In genomic region chr22:20118572-20119020, GRCh38 we compare ENCODE assay signal across 8 cellular contexts. TPM values are rescaled to one million over a fixed set of nuclear protein-coding genes. Genes with fewer than 3 reads are reported as not detected.
DNase-seq lines count a peak whose midpoint lies in the region; ATAC-seq and TF ChIP-seq lines count a peak whose summit lies in the region.
"Had no signal": no experiment of that assay in that cellular context is flagged by ENCODE, and none has a peak within 500 bp of the region (broad histone marks: within the 10 kb centered on the region; RNA-seq: fewer than 3 reads in every experiment).

No MANE protein-coding gene starts in this region.

- H3K23me2 ChIP-seq in H9 (ENCODE audit: insufficient read length, low read depth, low read length, poor library complexity, severe bottlenecking): peaks cover 8% of the 10 kb centered on the region

- H3K27ac ChIP-seq in H9 (ENCODE audit: insufficient read length, low read depth, low read length): no peak overlapping the region

- no CpG with 5 or more reads among the region's 4 CpGs for WGBS in H9 (ENCODE audit: extremely low coverage, insufficient read length, low lambda C conversion rate)

- H3K4me1 ChIP-seq in H9 (ENCODE audit: insufficient read depth, low read length) (no peaks in the 10 kb centered on the region), skeletal muscle satellite cell (ENCODE audit: control insufficient read depth, insufficient read depth, low read length) (peaks cover 27% of the 10 kb centered on the region)

- H4K8ac ChIP-seq in H9 (replicated peaks; ENCODE audit: insufficient read length, low read depth, low read length): no peak overlapping the region

- no peak overlapping the region for H2BK120ac ChIP-seq in H9 (ENCODE audit: low read depth, low read length, poor library complexity, severe bottlenecking)

- H3K27me3 Mint-ChIP-seq in H9 (ENCODE audit: low read depth) (no peaks in the 10 kb centered on the region), T-helper 17 cell (no peaks in the 10 kb centered on the region), glutamatergic neuron (ENCODE audit: unreplicated experiment) (peaks cover 12% of the 10 kb centered on the region)

- H3K36me3 ChIP-seq in skeletal muscle satellite cell (ENCODE audit: insufficient read depth, low read length): peaks cover 54% of the 10 kb centered on the region

- H3K27ac Mint-ChIP-seq in H9 (peak overlapping the region in 2 of 3 experiments; percentile 88 to 94; a peak in 5 of 7 replicates), T-helper 17 cell (peak overlapping the region; percentile 79), glutamatergic neuron (ENCODE audit: unreplicated experiment) (no peak overlapping the region)

- H3K27me3 ChIP-seq in H9 (ENCODE audit: insufficient read depth, low read length): no peaks in the 10 kb centered on the region
- H3K27me3 ChIP-seq in skeletal muscle satellite cell (ENCODE audit: control insufficient read depth, insufficient read depth, low read length): no peaks in the 10 kb centered on the region

- no peak for TF ChIP-seq CTCF in H9 (conservative IDR thresholded peaks at IDR 0.05)
- TF ChIP-seq CTCF in glutamatergic neuron (IDR thresholded peaks at IDR 0.05; ENCODE audit: partially characterized antibody, unreplicated experiment): no peak

- H3K18ac ChIP-seq in H9 (ENCODE audit: insufficient read length, low read depth, low read length): no peak overlapping the region

- H3K9ac ChIP-seq in H9 (ENCODE audit: extremely low read depth, insufficient read length, low read length): peak overlapping the region; percentile 100
- peak overlapping the region; percentile 82 for H3K9ac ChIP-seq in skeletal muscle satellite cell (ENCODE audit: low read depth, low read length)

- H4K20me1 ChIP-seq in H9 (ENCODE audit: control insufficient read depth, insufficient read depth, insufficient read length): no peaks in the 10 kb centered on the region

- peaks cover 12 to 19% of the 10 kb centered on the region in 2 experiments for H3K4me1 Mint-ChIP-seq in H9
- peaks cover 16% of the 10 kb centered on the region for H3K4me1 Mint-ChIP-seq in T-helper 17 cell
- H3K4me1 Mint-ChIP-seq in glutamatergic neuron (ENCODE audit: low read depth, unreplicated experiment): peaks cover 4% of the 10 kb centered on the region

- no peak overlapping the region for H4K5ac ChIP-seq in H9 (ENCODE audit: insufficient read length, low read depth, low read length)

- H3K79me1 ChIP-seq in H9 (ENCODE audit: insufficient read depth, low read depth, low read length, poor library complexity, severe bottlenecking): peaks cover 14% of the 10 kb centered on the region

- H2BK20ac ChIP-seq in H9 (ENCODE audit: low read depth, low read length, poor library complexity, severe bottlenecking): no peak overlapping the region

- no peak overlapping the region for H2AK5ac ChIP-seq in H9 (ENCODE audit: insufficient read length, low read length)

- ATAC-seq in T-helper 17 cell: no peak
- no peak for ATAC-seq in HG02623 (IDR thresholded peaks at IDR 0.05; ENCODE audit: unreplicated experiment)
- ATAC-seq in GM18870 (IDR thresholded peaks at IDR 0.05; ENCODE audit: unreplicated experiment): no peak

- H3K14ac ChIP-seq in H9 (ENCODE audit: insufficient read depth, low read length): no peak overlapping the region

- H4K91ac ChIP-seq in H9 (ENCODE audit: insufficient read length, low read depth, low read length): no peak overlapping the region

- H3K36me3 Mint-ChIP-seq in H9 (ENCODE audit: insufficient read depth in 1 of 3, low read depth in 3 of 3) (peaks cover 47 to 68% (median 67%) of the 10 kb centered on the region in 3 experiments), T-helper 17 cell (ENCODE audit: low read depth) (peaks cover 2% of the 10 kb centered on the region), glutamatergic neuron (ENCODE audit: unreplicated experiment) (no peaks in the 10 kb centered on the region)

- H2AFZ ChIP-seq in H9 (ENCODE audit: low read length): no peak overlapping the region

- H3K4ac ChIP-seq in H9 (ENCODE audit: low read depth, low read length): no peak overlapping the region

- H2BK15ac ChIP-seq in H9 (ENCODE audit: low read depth, low read length): no peak overlapping the region

- peak overlapping the region; percentile 74 for H3K4me2 ChIP-seq in H9 (ENCODE audit: insufficient read depth, insufficient read length, low read length)
- H3K4me2 ChIP-seq in skeletal muscle satellite cell (ENCODE audit: low read length): peak overlapping the region; percentile 94

- peaks cover 43% of the 10 kb centered on the region for H3K79me2 ChIP-seq in H9 (ENCODE audit: insufficient read depth, low read length)

- H3K4me3 ChIP-seq in skeletal muscle satellite cell (ENCODE audit: low read length): peak overlapping the region; percentile 94

- H3K56ac ChIP-seq in H9 (ENCODE audit: insufficient read length, low read depth, low read length): no peak overlapping the region

- H3K23ac ChIP-seq in H9 (ENCODE audit: insufficient read length, low read depth, low read length): no peak overlapping the region

- no peak for DNase-seq in H9
- DNase-seq in T-helper 17 cell: no peak
- DNase-seq in glutamatergic neuron: peak; percentile 10
- no peak for DNase-seq in NCI-H524 treated with DMSO at 0.1 percent for 48 hours (lab: John Stamatoyannopoulos, UW)
- DNase-seq: activated effector memory CD4-positive, alpha-beta T cell treated with Interleukin-2 at 50 U/mL for 16 hours had no signal

- no peak overlapping the region for H3T11ph ChIP-seq in H9 (ENCODE audit: low read length)

- H3K4me3 Mint-ChIP-seq in H9: peak overlapping the region; percentile 92 to 94
- peak overlapping the region; percentile 92 for H3K4me3 Mint-ChIP-seq in T-helper 17 cell
- peak overlapping the region; percentile 91 for H3K4me3 Mint-ChIP-seq in glutamatergic neuron (ENCODE audit: unreplicated experiment)

- H2BK12ac ChIP-seq in H9 (ENCODE audit: insufficient read length, low read depth, low read length): no peak overlapping the region

- H3K9me3 ChIP-seq in H9 (ENCODE audit: control insufficient read depth, low read depth, low read length): no peaks in the 10 kb centered on the region
- no peaks in the 10 kb centered on the region for H3K9me3 ChIP-seq in T-helper 17 cell (ENCODE audit: control insufficient read depth, low read length, poor library complexity, severe bottlenecking)
- no peaks in the 10 kb centered on the region for H3K9me3 ChIP-seq in skeletal muscle satellite cell (replicated peaks; ENCODE audit: low read length)

- H3K9me3 Mint-ChIP-seq in H9 (no peaks in the 10 kb centered on the region), glutamatergic neuron (ENCODE audit: unreplicated experiment) (peaks cover 5% of the 10 kb centered on the region)

- no peak overlapping the region for H2BK5ac ChIP-seq in H9 (ENCODE audit: insufficient read length, low read length)

RNA-seq across cellular contexts. Expression of gene TRMT2A, which starts 1.6 kb away (rescaled TPM):
- total RNA-seq in H9 (2021): 58.2 and 65.0 TPM in 2 replicates
- total RNA-seq in T-helper 17 cell: 10 to 100 TPM; 77.1 to 85.5 TPM
- total RNA-seq in glutamatergic neuron (ENCODE audit: unreplicated experiment): 62.1 TPM
- total RNA-seq in skeletal muscle satellite cell (2012; rRNA removed): 34.2 and 43.9 TPM in 2 replicates

RNA-seq across cellular contexts. Expression of gene RANBP1, which starts 2.7 kb away (rescaled TPM):
- total RNA-seq in H9 (2021) (522 and 531 TPM in 2 replicates), T-helper 17 cell (10 to 100 TPM; 65.7 to 75.2 TPM), glutamatergic neuron (ENCODE audit: unreplicated experiment) (144 TPM)
- 325 and 449 TPM in 2 replicates for total RNA-seq in skeletal muscle satellite cell (2012; rRNA removed)

RNA-seq across cellular contexts. Expression of gene ZDHHC8, which starts 13.0 kb away (rescaled TPM):
- total RNA-seq in H9 (2021) (47.3 and 51.7 TPM in 2 replicates), T-helper 17 cell (10 to 100 TPM; 60.1 to 75.8 TPM), glutamatergic neuron (ENCODE audit: unreplicated experiment) (119 TPM)
- 10.3 and 11.4 TPM in 2 replicates for total RNA-seq in skeletal muscle satellite cell (2012; rRNA removed)

RNA-seq across cellular contexts. Expression of gene CCDC188, which starts 32.3 kb away (rescaled TPM):
- total RNA-seq in H9 (2021): not detected in 2 replicates
- total RNA-seq in T-helper 17 cell: 1 to 10 TPM in 1 of 2 donors, not detected in 1; 1.5 TPM
- 0.54 TPM for total RNA-seq in glutamatergic neuron (ENCODE audit: unreplicated experiment)
- 2.0 TPM in 2 replicates for total RNA-seq in skeletal muscle satellite cell (2012; rRNA removed)

RNA-seq across cellular contexts. Expression of gene DGCR8, which starts 38.6 kb away (rescaled TPM):
- total RNA-seq in H9 (2021): 71.2 and 74.5 TPM in 2 replicates
- 10 to 100 TPM; 32.0 to 37.9 TPM for total RNA-seq in T-helper 17 cell
- 93.1 TPM for total RNA-seq in glutamatergic neuron (ENCODE audit: unreplicated experiment)
- 22.3 and 23.6 TPM in 2 replicates for total RNA-seq in skeletal muscle satellite cell (2012; rRNA removed)
